1 cellular context compared by ENCODE assay signal in the genomic region with DNA sequence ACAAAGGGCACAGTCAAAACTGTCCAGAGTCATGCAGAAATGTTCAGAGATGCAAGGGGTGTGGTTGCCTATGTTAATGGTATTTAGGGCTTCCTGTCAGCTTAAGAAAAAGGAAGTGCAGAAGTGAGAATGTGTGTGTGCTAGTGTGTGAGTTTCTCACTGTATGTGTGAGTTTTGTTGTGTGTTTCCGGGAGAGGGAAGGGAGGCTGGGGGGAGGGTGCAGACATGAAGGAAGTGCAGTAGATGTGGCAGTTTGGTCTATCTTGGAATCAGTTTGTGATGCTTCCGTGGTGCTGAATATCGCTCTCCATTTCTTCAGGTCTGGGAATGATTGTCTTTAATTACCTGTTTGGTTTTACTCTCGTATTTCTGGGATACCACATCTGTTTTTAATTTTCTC.
TF ChIP-seq lines count a peak whose summit lies in the region.

No MANE protein-coding gene starts in this region.

TF ChIP-seq in liver, 16 proteins besides CTCF, POLR2A, EP300 and RAD21 (continued from another document):
- TF ChIP-seq, protein P1, sequence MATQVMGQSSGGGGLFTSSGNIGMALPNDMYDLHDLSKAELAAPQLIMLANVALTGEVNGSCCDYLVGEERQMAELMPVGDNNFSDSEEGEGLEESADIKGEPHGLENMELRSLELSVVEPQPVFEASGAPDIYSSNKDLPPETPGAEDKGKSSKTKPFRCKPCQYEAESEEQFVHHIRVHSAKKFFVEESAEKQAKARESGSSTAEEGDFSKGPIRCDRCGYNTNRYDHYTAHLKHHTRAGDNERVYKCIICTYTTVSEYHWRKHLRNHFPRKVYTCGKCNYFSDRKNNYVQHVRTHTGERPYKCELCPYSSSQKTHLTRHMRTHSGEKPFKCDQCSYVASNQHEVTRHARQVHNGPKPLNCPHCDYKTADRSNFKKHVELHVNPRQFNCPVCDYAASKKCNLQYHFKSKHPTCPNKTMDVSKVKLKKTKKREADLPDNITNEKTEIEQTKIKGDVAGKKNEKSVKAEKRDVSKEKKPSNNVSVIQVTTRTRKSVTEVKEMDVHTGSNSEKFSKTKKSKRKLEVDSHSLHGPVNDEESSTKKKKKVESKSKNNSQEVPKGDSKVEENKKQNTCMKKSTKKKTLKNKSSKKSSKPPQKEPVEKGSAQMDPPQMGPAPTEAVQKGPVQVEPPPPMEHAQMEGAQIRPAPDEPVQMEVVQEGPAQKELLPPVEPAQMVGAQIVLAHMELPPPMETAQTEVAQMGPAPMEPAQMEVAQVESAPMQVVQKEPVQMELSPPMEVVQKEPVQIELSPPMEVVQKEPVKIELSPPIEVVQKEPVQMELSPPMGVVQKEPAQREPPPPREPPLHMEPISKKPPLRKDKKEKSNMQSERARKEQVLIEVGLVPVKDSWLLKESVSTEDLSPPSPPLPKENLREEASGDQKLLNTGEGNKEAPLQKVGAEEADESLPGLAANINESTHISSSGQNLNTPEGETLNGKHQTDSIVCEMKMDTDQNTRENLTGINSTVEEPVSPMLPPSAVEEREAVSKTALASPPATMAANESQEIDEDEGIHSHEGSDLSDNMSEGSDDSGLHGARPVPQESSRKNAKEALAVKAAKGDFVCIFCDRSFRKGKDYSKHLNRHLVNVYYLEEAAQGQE (IDR thresholded peaks at IDR 0.05) = peak; percentile 80
- TF ChIP-seq EGR1 (IDR thresholded peaks at IDR 0.05; ENCODE audit: low read depth in 2 of 2) = no peak
- TF ChIP-seq, protein P2, sequence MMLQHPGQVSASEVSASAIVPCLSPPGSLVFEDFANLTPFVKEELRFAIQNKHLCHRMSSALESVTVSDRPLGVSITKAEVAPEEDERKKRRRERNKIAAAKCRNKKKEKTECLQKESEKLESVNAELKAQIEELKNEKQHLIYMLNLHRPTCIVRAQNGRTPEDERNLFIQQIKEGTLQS (IDR thresholded peaks at IDR 0.05) = no peak
- TF ChIP-seq, protein P3, sequence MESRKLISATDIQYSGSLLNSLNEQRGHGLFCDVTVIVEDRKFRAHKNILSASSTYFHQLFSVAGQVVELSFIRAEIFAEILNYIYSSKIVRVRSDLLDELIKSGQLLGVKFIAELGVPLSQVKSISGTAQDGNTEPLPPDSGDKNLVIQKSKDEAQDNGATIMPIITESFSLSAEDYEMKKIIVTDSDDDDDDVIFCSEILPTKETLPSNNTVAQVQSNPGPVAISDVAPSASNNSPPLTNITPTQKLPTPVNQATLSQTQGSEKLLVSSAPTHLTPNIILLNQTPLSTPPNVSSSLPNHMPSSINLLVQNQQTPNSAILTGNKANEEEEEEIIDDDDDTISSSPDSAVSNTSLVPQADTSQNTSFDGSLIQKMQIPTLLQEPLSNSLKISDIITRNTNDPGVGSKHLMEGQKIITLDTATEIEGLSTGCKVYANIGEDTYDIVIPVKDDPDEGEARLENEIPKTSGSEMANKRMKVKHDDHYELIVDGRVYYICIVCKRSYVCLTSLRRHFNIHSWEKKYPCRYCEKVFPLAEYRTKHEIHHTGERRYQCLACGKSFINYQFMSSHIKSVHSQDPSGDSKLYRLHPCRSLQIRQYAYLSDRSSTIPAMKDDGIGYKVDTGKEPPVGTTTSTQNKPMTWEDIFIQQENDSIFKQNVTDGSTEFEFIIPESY (IDR thresholded peaks at IDR 0.05) = no peak
